Comparison of ENCODE assay signal across 19 cellular contexts in genomic region chr19:6888967-6889366, GRCh38. TPM values are rescaled to one million over a fixed set of nuclear protein-coding genes. Genes with fewer than 3 reads are reported as not detected.
DNase-seq lines count a peak whose midpoint lies in the region; ATAC-seq and FAIRE-seq lines count a peak whose summit lies in the region.
"Had no signal": no experiment of that assay in that cellular context is flagged by ENCODE, and none has a peak within 500 bp of the region (broad histone marks: within the 10 kb centered on the region; RNA-seq: fewer than 3 reads in every experiment).

No MANE protein-coding gene starts in this region.

- peaks cover 19% of the 10 kb centered on the region for H3K9me3 Mint-ChIP-seq in T-helper 2 cell treated with Interferon-gamma antibody and Interleukin-4, amounts not matched to agents 5 μg/mL and 100 μg/mL, for 36 hours
- peaks cover 17% of the 10 kb centered on the region for H3K9me3 Mint-ChIP-seq in activated naive CD8-positive, alpha-beta T cell treated with anti-CD3 and anti-CD28 coated beads, Interleukin-2, amount 10 ng/mL, durations not matched to agents 7 days and 5 days
- H3K9me3 Mint-ChIP-seq in activated naive CD8-positive, alpha-beta T cell treated with anti-CD3 and anti-CD28 coated beads, Interleukin-2, amount 50 U/mL, for 24 hours = peaks cover 34% of the 10 kb centered on the region
- peaks cover 27% of the 10 kb centered on the region for H3K9me3 Mint-ChIP-seq in activated CD4-positive, alpha-beta memory T cell treated with anti-CD3 and anti-CD28 coated beads, Interleukin-2, amount 10 ng/mL, durations not matched to agents 7 days and 5 days

- POLR2A ChIA-PET in activated naive CD8-positive, alpha-beta T cell treated with anti-CD3 and anti-CD28 coated beads, Interleukin-2, amount 10 ng/mL, durations not matched to agents 7 days and 5 days (lab: Charles Lee) = interaction anchor here (0.7 kb wide), 1 partner anchor 10 kb away, joined by 4 read pairs; no protein-coding TSS in a partner anchor
- POLR2A ChIA-PET in activated CD4-positive, alpha-beta memory T cell treated with anti-CD3 and anti-CD28 coated beads, Interleukin-2, amount 10 ng/mL, durations not matched to agents 7 days and 5 days (lab: Charles Lee) = no interaction called here

- peak overlapping the region; percentile 27 for H3K27ac Mint-ChIP-seq in T-helper 2 cell treated with Interferon-gamma antibody and Interleukin-4, amounts not matched to agents 5 μg/mL and 100 μg/mL, for 36 hours
- peak overlapping the region; percentile 57 for H3K27ac Mint-ChIP-seq in activated naive CD8-positive, alpha-beta T cell treated with anti-CD3 and anti-CD28 coated beads, Interleukin-2, amount 10 ng/mL, durations not matched to agents 7 days and 5 days
- no peak overlapping the region for H3K27ac Mint-ChIP-seq in activated naive CD8-positive, alpha-beta T cell treated with anti-CD3 and anti-CD28 coated beads, Interleukin-2, amount 50 U/mL, for 24 hours
- H3K27ac Mint-ChIP-seq in activated CD4-positive, alpha-beta memory T cell treated with anti-CD3 and anti-CD28 coated beads, Interleukin-2, amount 10 ng/mL, durations not matched to agents 7 days and 5 days = peak overlapping the region; percentile 6
- H3K27ac Mint-ChIP-seq: GM23338, HFFc6 had no signal

- CTCF ChIA-PET in activated CD4-positive, alpha-beta memory T cell treated with anti-CD3 and anti-CD28 coated beads, Interleukin-2, amount 10 ng/mL, durations not matched to agents 7 days and 5 days (lab: Charles Lee) = no interaction called here

- no peaks in the 10 kb centered on the region for H3K27me3 Mint-ChIP-seq in T-helper 2 cell treated with Interferon-gamma antibody and Interleukin-4, amounts not matched to agents 5 μg/mL and 100 μg/mL, for 36 hours (ENCODE audit: low read depth)
- H3K27me3 Mint-ChIP-seq in activated naive CD8-positive, alpha-beta T cell treated with anti-CD3 and anti-CD28 coated beads, Interleukin-2, amount 10 ng/mL, durations not matched to agents 7 days and 5 days = no peaks in the 10 kb centered on the region
- peaks cover 2% of the 10 kb centered on the region for H3K27me3 Mint-ChIP-seq in activated naive CD8-positive, alpha-beta T cell treated with anti-CD3 and anti-CD28 coated beads, Interleukin-2, amount 50 U/mL, for 24 hours
- peaks cover 3% of the 10 kb centered on the region for H3K27me3 Mint-ChIP-seq in activated CD4-positive, alpha-beta memory T cell treated with anti-CD3 and anti-CD28 coated beads, Interleukin-2, amount 10 ng/mL, durations not matched to agents 7 days and 5 days

- no peak for DNase-seq in T-helper 2 cell treated with Interferon-gamma antibody and Interleukin-4, amounts not matched to agents 5 μg/mL and 100 μg/mL, for 36 hours (ENCODE audit: low spot score)
- DNase-seq in T-helper 2 cell (no peak), urothelium cell line (ENCODE audit: low spot score) (no peak), NCI-H526 treated with DMSO at 0.1 percent for 48 hours (lab: John Stamatoyannopoulos, UW) (no peak)
- no peak for DNase-seq in activated naive CD8-positive, alpha-beta T cell treated with anti-CD3 and anti-CD28 coated beads, Interleukin-2, amount 10 ng/mL, durations not matched to agents 7 days and 5 days
- DNase-seq in activated naive CD8-positive, alpha-beta T cell treated with anti-CD3 and anti-CD28 coated beads, Interleukin-2, amount 50 U/mL, for 24 hours = no peak
- no peak for DNase-seq in activated CD4-positive, alpha-beta memory T cell treated with anti-CD3 and anti-CD28 coated beads, Interleukin-2, amount 10 ng/mL, durations not matched to agents 7 days and 5 days
- DNase-seq: 8988T, BE2C, DMS79 treated with DMSO at 0.1 percent for 48 hours, HFFc6, NCI-H1105 treated with DMSO at 0.1 percent for 48 hours, NCI-H1694 treated with DMSO at 0.1 percent for 48 hours, NCI-H345, NCI-H526, SHP77 had no signal

- no peak for ATAC-seq in activated naive CD8-positive, alpha-beta T cell treated with anti-CD3 and anti-CD28 coated beads, Interleukin-2, amount 10 ng/mL, durations not matched to agents 7 days and 5 days (ENCODE audit: low read depth)
- no peak for ATAC-seq in activated naive CD8-positive, alpha-beta T cell treated with anti-CD3 and anti-CD28 coated beads, Interleukin-2, amount 50 U/mL, for 24 hours
- no peak for ATAC-seq in GM21717 (IDR thresholded peaks at IDR 0.05; ENCODE audit: unreplicated experiment)
- ATAC-seq: GM23338 had no signal

- H3K4me1 Mint-ChIP-seq in T-helper 2 cell treated with Interferon-gamma antibody and Interleukin-4, amounts not matched to agents 5 μg/mL and 100 μg/mL, for 36 hours (ENCODE audit: low read depth) = peaks cover 57% of the 10 kb centered on the region
- peaks cover 54% of the 10 kb centered on the region for H3K4me1 Mint-ChIP-seq in activated naive CD8-positive, alpha-beta T cell treated with anti-CD3 and anti-CD28 coated beads, Interleukin-2, amount 10 ng/mL, durations not matched to agents 7 days and 5 days
- H3K4me1 Mint-ChIP-seq in activated naive CD8-positive, alpha-beta T cell treated with anti-CD3 and anti-CD28 coated beads, Interleukin-2, amount 50 U/mL, for 24 hours = peaks cover 61% of the 10 kb centered on the region
- H3K4me1 Mint-ChIP-seq in activated CD4-positive, alpha-beta memory T cell treated with anti-CD3 and anti-CD28 coated beads, Interleukin-2, amount 10 ng/mL, durations not matched to agents 7 days and 5 days = peaks cover 52% of the 10 kb centered on the region
- H3K4me1 Mint-ChIP-seq: GM23338 had no signal

- H3K36me3 Mint-ChIP-seq in T-helper 2 cell treated with Interferon-gamma antibody and Interleukin-4, amounts not matched to agents 5 μg/mL and 100 μg/mL, for 36 hours (ENCODE audit: low read depth) = peaks cover 15% of the 10 kb centered on the region
- H3K36me3 Mint-ChIP-seq in activated naive CD8-positive, alpha-beta T cell treated with anti-CD3 and anti-CD28 coated beads, Interleukin-2, amount 10 ng/mL, durations not matched to agents 7 days and 5 days = peaks cover 25% of the 10 kb centered on the region
- H3K36me3 Mint-ChIP-seq in activated naive CD8-positive, alpha-beta T cell treated with anti-CD3 and anti-CD28 coated beads, Interleukin-2, amount 50 U/mL, for 24 hours (ENCODE audit: low read depth) = peaks cover 13% of the 10 kb centered on the region
- H3K36me3 Mint-ChIP-seq in activated CD4-positive, alpha-beta memory T cell treated with anti-CD3 and anti-CD28 coated beads, Interleukin-2, amount 10 ng/mL, durations not matched to agents 7 days and 5 days (ENCODE audit: low read depth) = peaks cover 23% of the 10 kb centered on the region

- FAIRE-seq in urothelium cell line (lab: Jason Lieb, UNC) = peak; percentile 97

- H3K4me3 Mint-ChIP-seq in T-helper 2 cell treated with Interferon-gamma antibody and Interleukin-4, amounts not matched to agents 5 μg/mL and 100 μg/mL, for 36 hours = no peak overlapping the region
- H3K4me3 Mint-ChIP-seq in activated naive CD8-positive, alpha-beta T cell treated with anti-CD3 and anti-CD28 coated beads, Interleukin-2, amount 10 ng/mL, durations not matched to agents 7 days and 5 days = no peak overlapping the region
- H3K4me3 Mint-ChIP-seq in activated naive CD8-positive, alpha-beta T cell treated with anti-CD3 and anti-CD28 coated beads, Interleukin-2, amount 50 U/mL, for 24 hours = no peak overlapping the region
- peak overlapping the region; percentile 12 for H3K4me3 Mint-ChIP-seq in activated CD4-positive, alpha-beta memory T cell treated with anti-CD3 and anti-CD28 coated beads, Interleukin-2, amount 10 ng/mL, durations not matched to agents 7 days and 5 days
- H3K4me3 Mint-ChIP-seq: GM23338, HFFc6 had no signal

RNA-seq across cellular contexts. Expression of gene ADGRE1, which starts 1.6 kb away (rescaled TPM):
- total RNA-seq in activated naive CD8-positive, alpha-beta T cell treated with anti-CD3 and anti-CD28 coated beads, Interleukin-2, amount 10 ng/mL, durations not matched to agents 7 days and 5 days = 1 to 10 TPM in 1 of 2 experiments, under 1 TPM in 1; 0.83 to 1.0 TPM
- 1 to 10 TPM; 1.4 to 1.8 TPM for total RNA-seq in activated CD4-positive, alpha-beta memory T cell treated with anti-CD3 and anti-CD28 coated beads, Interleukin-2, amount 10 ng/mL, durations not matched to agents 7 days and 5 days
- total RNA-seq: G401, GM23338 had no signal
